Comparison of ENCODE assay signal across 7 cellular contexts in the genomic region with DNA sequence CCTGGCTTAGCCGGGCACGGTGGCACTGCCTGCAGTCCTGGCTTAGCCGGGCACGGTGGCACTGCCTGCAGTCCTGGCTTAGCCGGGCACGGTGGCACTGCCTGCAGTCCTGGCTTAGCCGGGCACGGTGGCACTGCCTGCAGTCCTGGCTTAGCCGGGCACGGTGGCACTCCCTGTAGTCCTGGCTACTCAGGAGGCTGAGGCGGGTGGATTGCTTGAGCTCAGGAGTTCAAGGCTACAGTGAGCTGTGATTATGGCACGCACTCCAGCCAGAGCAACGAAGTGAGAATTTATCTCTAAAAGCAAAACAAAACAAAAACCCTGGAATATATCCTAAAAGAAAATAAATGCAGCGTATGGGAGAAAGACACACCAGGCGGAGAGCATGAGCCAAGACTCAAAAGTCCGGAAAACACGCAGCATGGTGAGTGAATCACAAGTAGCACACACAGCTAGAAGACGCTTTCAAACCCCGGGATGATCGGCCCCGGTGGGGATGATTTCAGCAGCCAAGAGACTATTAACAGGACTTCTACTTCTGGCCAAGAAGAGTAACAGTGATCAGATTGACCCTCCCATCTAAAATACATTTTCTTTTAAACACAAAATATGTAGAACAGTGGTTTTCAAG.
A peak's percentile ranks its signal among the peaks of the same experiment; 100 is the strongest.
DNase-seq lines count a peak whose midpoint lies in the region; ATAC-seq, FAIRE-seq and TF ChIP-seq lines count a peak whose summit lies in the region.
"Not testable (repeated sequence)": the region's sequence is repeated elsewhere in the genome, so short reads cannot be mapped to it uniquely, and the experiment has no call there.

No MANE protein-coding gene starts in this region.

- not testable (repeated sequence) for H4K20me1 ChIP-seq in HepG2 (ENCODE audit: insufficient read depth, low read length)

- FAIRE-seq in HepG2 (lab: Jason Lieb, UNC) = not testable (repeated sequence)

- H3K4me3 ChIP-seq in brain microvascular endothelial cell (ENCODE audit: low read depth, low read length); fibroblast of mammary gland (ENCODE audit: control insufficient read depth, low read depth, low read length); HepG2 (replicated peaks in 1 of 3; ENCODE audit: insufficient read depth in 1 of 3, low read depth in 2 of 3, low read length in 3 of 3): not testable (repeated sequence)

- not testable (repeated sequence) for H3K27me3 ChIP-seq in brain microvascular endothelial cell (replicated peaks); HepG2 (ENCODE audit: control insufficient read depth in 1 of 2, insufficient read depth in 2 of 2, low read length in 2 of 2)

- H3K79me2 ChIP-seq in HepG2 (ENCODE audit: insufficient read depth, low read length) = not testable (repeated sequence)

- DNase-seq in AG20443 (ENCODE audit: low spot score) (peak; percentile 76), brain microvascular endothelial cell (peak; percentile 27), fibroblast of mammary gland (ENCODE audit: low read depth) (peak; percentile 20), osteocyte (ENCODE audit: extremely low spot score, unreplicated experiment) (peak; percentile 54), smooth muscle cell of the brain vasculature (ENCODE audit: low read depth, low spot score) (peak; percentile 52)
- peak; percentile 8 for DNase-seq in activated CD8-positive, alpha-beta memory T cell treated with anti-CD3 and anti-CD28 coated beads, Interleukin-2, amount 50 U/mL, for 48 hours
- not testable (repeated sequence) for DNase-seq in HepG2 (ENCODE audit: low spot score)

- H3K4me1 Mint-ChIP-seq in osteocyte (ENCODE audit: unreplicated experiment) = not testable (repeated sequence)

- not testable (repeated sequence) for ATAC-seq in HepG2

- intact Hi-C loops in HepG2 (cut with micrococcal nuclease; ENCODE audit: unreplicated experiment) = not testable (repeated sequence)

- peaks cover 16% of the 10 kb centered on the region for H3K36me3 Mint-ChIP-seq in osteocyte (ENCODE audit: unreplicated experiment)

- CTCF ChIA-PET in HepG2 (lab: Yijun Ruan, JAX; ENCODE audit: low intra/inter-chr PET ratio, low total read pairs) = not testable (repeated sequence)

- H3K9me3 ChIP-seq in HepG2 (ENCODE audit: low read length) = not testable (repeated sequence)

- TF ChIP-seq POLR2A in HepG2 (IDR thresholded peaks at IDR 0.05; ENCODE audit: insufficient read depth in 1 of 2, low read depth in 2 of 2, low read length in 2 of 2) = not testable (repeated sequence)

- not testable (repeated sequence) for H3K36me3 ChIP-seq in brain microvascular endothelial cell (replicated peaks)
- H3K36me3 ChIP-seq in HepG2 (replicated peaks in 1 of 2; ENCODE audit: control insufficient read depth in 1 of 2, insufficient read depth in 2 of 2, low read length in 2 of 2) = peaks cover 4 to 20% of the 10 kb centered on the region in 2 experiments; a peak in 4 of 5 replicates

- H3K4me1 ChIP-seq in HepG2 (ENCODE audit: insufficient read depth, low read length) = not testable (repeated sequence)

- not testable (repeated sequence) for BruUV-seq in HepG2 (replicated peaks; lab: Mats Ljungman, UMichigan)

- H2AFZ ChIP-seq in HepG2 (ENCODE audit: low read length) = not testable (repeated sequence)

- not testable (repeated sequence) for H3K9ac ChIP-seq in HepG2 (ENCODE audit: insufficient read depth, low read depth, low read length)

- TF ChIP-seq EP300 in HepG2 (IDR thresholded peaks at IDR 0.05; ENCODE audit: low read depth in 2 of 2, low read length in 2 of 2); HepG2 (CRISPR knock-in tag; IDR thresholded peaks at IDR 0.05; ENCODE audit: borderline replicate concordance): not testable (repeated sequence)

- TF ChIP-seq RAD21 in HepG2 (CRISPR knock-in tag; IDR thresholded peaks at IDR 0.05) = not testable (repeated sequence)

- not testable (repeated sequence) for H3K27ac Mint-ChIP-seq in osteocyte (ENCODE audit: unreplicated experiment)

- not testable (repeated sequence) for TF ChIP-seq CTCF in brain microvascular endothelial cell (IDR thresholded peaks at IDR 0.05; ENCODE audit: low read depth, low read length, missing control alignments); fibroblast of mammary gland (conservative IDR thresholded peaks at IDR 0.05; ENCODE audit: control insufficient read depth, insufficient read depth, low read depth, low read length); HepG2 (CRISPR knock-in tag; IDR thresholded peaks at IDR 0.05); osteocyte (IDR thresholded peaks at IDR 0.05)

- H3K9me3 Mint-ChIP-seq in osteocyte (ENCODE audit: unreplicated experiment) = not testable (repeated sequence)

- in situ Hi-C loops in brain microvascular endothelial cell (cut with HindIII; ENCODE audit: low pct_ligation_motif_present, low sequenced_read_pairs); HepG2 (cut with HindIII; ENCODE audit: extremely low pct_ligation_motif_present, low pct_unique_long_range_greater_than_20kb): not testable (repeated sequence)

- H3K4me3 Mint-ChIP-seq in osteocyte (ENCODE audit: unreplicated experiment) = not testable (repeated sequence)

- POLR2A ChIA-PET in HepG2 (lab: Yijun Ruan, JAX) = not testable (repeated sequence)

- not testable (repeated sequence) for H3K4me2 ChIP-seq in HepG2 (ENCODE audit: low read depth, low read length)

- H3K27ac ChIP-seq in brain microvascular endothelial cell; HepG2 (ENCODE audit: extremely low read length, insufficient read depth, low read length): not testable (repeated sequence)

- WGBS in HepG2 (ENCODE audit: low lambda C conversion rate) = 98% methylated on average over 11 of the region's 21 CpGs

- H3K27me3 Mint-ChIP-seq in osteocyte (ENCODE audit: unreplicated experiment) = not testable (repeated sequence)

TF ChIP-seq in HepG2, 621 proteins besides CTCF, POLR2A, EP300 and RAD21:
- TF ChIP-seq HNRNPL (IDR thresholded peaks at IDR 0.05; ENCODE audit: low read depth, low read length) = 0 out of 2 replicates have a peak, but pooled peaks have one; percentile 46
